21 cellular contexts compared by ENCODE assay signal in the genomic region with DNA sequence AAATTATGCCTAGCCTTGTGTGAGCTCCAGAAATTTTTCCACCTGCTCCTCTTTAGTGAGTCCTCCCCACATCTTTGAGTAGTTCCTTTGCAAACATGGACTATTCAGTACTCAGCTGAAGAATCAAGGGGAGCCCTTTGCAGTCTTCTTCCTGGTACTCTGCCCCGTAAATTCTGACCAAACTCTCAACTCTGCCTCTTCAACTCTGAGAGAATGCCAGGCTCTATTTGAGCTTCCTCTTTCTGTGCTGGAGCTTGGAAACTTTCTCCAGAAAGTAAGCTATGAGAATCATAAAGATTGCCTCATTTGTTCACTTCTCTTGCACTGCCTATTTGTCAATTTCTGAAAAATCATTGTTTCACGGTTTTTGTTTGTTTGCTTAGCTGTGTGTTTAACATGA.
"Had no signal": no experiment of that assay in that cellular context is flagged by ENCODE, and none has a peak within 500 bp of the region (broad histone marks: within the 10 kb centered on the region; RNA-seq: fewer than 3 reads in every experiment).

No MANE protein-coding gene starts in this region.

- H3K27ac Mint-ChIP-seq: activated naive CD4-positive, alpha-beta T cell treated with anti-CD3 and anti-CD28 coated beads, Interleukin-2, amount 50 U/mL, for 24 hours; natural killer cell had no signal

- H3K27me3 Mint-ChIP-seq: activated naive CD4-positive, alpha-beta T cell treated with anti-CD3 and anti-CD28 coated beads, Interleukin-2, amount 50 U/mL, for 24 hours had no signal

- H3K9me3 Mint-ChIP-seq: activated naive CD4-positive, alpha-beta T cell treated with anti-CD3 and anti-CD28 coated beads, Interleukin-2, amount 50 U/mL, for 24 hours; natural killer cell had no signal

- H3K4me1 ChIP-seq: adrenal gland, breast epithelium, psoas muscle, stomach had no signal

- H3K4me3 ChIP-seq: adrenal gland, breast epithelium, coronary artery, heart left ventricle, ovary, psoas muscle, stomach had no signal

- H3K27me3 ChIP-seq: adrenal gland, breast epithelium, heart left ventricle, ovary, stomach had no signal

- H3K9me3 ChIP-seq: adrenal gland, breast epithelium, heart left ventricle, ovary, psoas muscle, stomach had no signal

- H3K4me3 Mint-ChIP-seq: activated naive CD4-positive, alpha-beta T cell treated with anti-CD3 and anti-CD28 coated beads, Interleukin-2, amount 50 U/mL, for 24 hours; natural killer cell had no signal

- H3K27ac ChIP-seq: adrenal gland, breast epithelium, coronary artery, heart left ventricle, ovary, psoas muscle, stomach, WERI-Rb-1 had no signal

- H3K36me3 ChIP-seq: adrenal gland, breast epithelium, heart left ventricle, ovary, stomach, WERI-Rb-1 had no signal

- DNase-seq: activated CD4-positive, alpha-beta T cell treated with anti-CD3 and anti-CD28 coated beads for 1 hour; activated CD8-positive, alpha-beta memory T cell treated with anti-CD3 and anti-CD28 coated beads for 24 hours; activated CD8-positive, alpha-beta memory T cell treated with anti-CD3 and anti-CD28 coated beads, Interleukin-2, amount 50 U/mL, for 48 hours; activated gamma-delta T cell; adrenal gland; heart left ventricle; kidney glomerular epithelial cell; natural killer cell; ovary; psoas muscle; right cardiac atrium; small intestine; stimulated activated CD4-positive, alpha-beta T cell treated with anti-CD3 and anti-CD28 coated beads, Interleukin-15, amount 100 ng/mL, for 24 hours; stimulated activated CD4-positive, alpha-beta T cell treated with anti-CD3 and anti-CD28 coated beads, Interleukin-2, amount 100 ng/mL, for 48 hours; stomach; T-helper 9 cell; trophoblast cell; WERI-Rb-1 had no signal

- ATAC-seq: heart left ventricle, natural killer cell, psoas muscle, right cardiac atrium had no signal

- H3K36me3 Mint-ChIP-seq: activated naive CD4-positive, alpha-beta T cell treated with anti-CD3 and anti-CD28 coated beads, Interleukin-2, amount 50 U/mL, for 24 hours; natural killer cell had no signal
